Comparison of ENCODE assay signal across 8 cellular contexts in the genomic region with DNA sequence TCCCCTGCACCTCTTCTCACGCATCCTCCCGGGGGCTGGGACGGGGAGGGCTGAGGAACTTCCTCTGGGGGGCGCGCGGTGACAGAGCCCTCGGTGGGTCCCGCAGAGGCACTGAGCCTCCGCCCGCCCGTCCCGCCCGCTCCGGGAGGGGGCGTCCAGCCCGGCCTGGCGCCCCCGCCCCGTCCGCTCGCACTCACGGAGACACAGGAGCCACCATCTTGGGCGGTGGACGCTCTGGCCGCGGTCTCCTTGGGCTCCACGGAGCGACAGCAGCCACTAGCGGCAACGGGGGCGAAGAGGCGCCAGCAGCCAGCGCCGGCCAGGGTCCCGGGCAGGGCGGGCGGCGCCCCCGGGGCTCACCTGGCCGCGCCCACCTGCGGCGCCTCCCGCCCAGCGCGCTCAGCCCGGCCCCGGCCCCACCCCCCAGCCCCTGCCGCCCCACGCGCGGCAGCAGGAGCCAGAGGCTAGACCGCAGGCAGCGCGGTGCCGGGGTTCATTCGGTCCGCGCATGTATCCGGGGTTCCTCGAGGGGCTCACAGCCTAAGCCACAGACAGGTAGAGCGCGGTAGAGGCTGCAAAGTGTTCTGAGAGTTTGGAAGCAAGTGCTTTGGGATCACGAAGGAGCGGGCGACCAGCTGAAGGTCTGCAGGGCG. TPM values are rescaled to one million over a fixed set of nuclear protein-coding genes. Genes with fewer than 3 reads are reported as not detected.
DNase-seq lines count a peak whose midpoint lies in the region; ATAC-seq and TF ChIP-seq lines count a peak whose summit lies in the region.

A gene (minus strand): TSS at position 242 of the 653 bp plus-strand sequence. CDS start 7,225 bp downstream, outside the sequence.

- H3K36me3 ChIP-seq in lower lobe of right lung: no peaks in the 10 kb centered on the region

- intact Hi-C loops in lower lobe of right lung (cut with DNase I): no loop called here

- peak within 1 kb of the TSS; percentile 36 for H3K27ac ChIP-seq in lower lobe of right lung

- peak; percentile 83 to 91 for ATAC-seq in lower lobe of right lung
- no peak for ATAC-seq in GM21737 (IDR thresholded peaks at IDR 0.05; ENCODE audit: unreplicated experiment)

- peak; percentile 35 for TF ChIP-seq CTCF in lower lobe of right lung (IDR thresholded peaks at IDR 0.05)

- peaks cover 16% of the 10 kb centered on the region for H3K4me1 ChIP-seq in lower lobe of right lung

- peak; percentile 66 for DNase-seq in NCI-H1436 (lab: John Stamatoyannopoulos, UW)
- DNase-seq in NCI-H1436 treated with DMSO at 0.1 percent for 48 hours (lab: John Stamatoyannopoulos, UW): no peak
- DNase-seq in NCI-H1092 (lab: John Stamatoyannopoulos, UW): peak; percentile 37
- peak; percentile 26 for DNase-seq in activated CD4-positive, alpha-beta T cell treated with anti-CD3 and anti-CD28 coated beads for 1 hour
- peak; percentile 59 for DNase-seq in dermis blood vessel endothelial cell
- DNase-seq in lower lobe of right lung: peak; percentile 71
- peak; percentile 12 to 14 for DNase-seq in stimulated activated CD8-positive, alpha-beta memory T cell treated with anti-CD3 and anti-CD28 coated beads, Interleukin-15, amount 100 ng/mL, for 48 hours (ENCODE audit: low read depth in 2 of 2)

- H3K9me3 ChIP-seq in lower lobe of right lung: no peaks in the 10 kb centered on the region

- H3K27me3 ChIP-seq in lower lobe of right lung (ENCODE audit: low read depth): peaks cover 5% of the 10 kb centered on the region

- peak within 1 kb of the TSS; percentile 73 for H3K4me3 ChIP-seq in lower lobe of right lung

RNA-seq across cellular contexts. Expression of the gene that starts here (rescaled TPM):
- total RNA-seq in dermis blood vessel endothelial cell (0.17 and 0.33 TPM in 2 replicates), lower lobe of right lung (0.89 TPM)

Comparison
In these comparisons a context has a peak if more than half of its experiments do, and no peak if none do; other contexts are left out.
1. Peak in DNase-seq in dermis blood vessel endothelial cell; RNA of the gene not detected or under 1 TPM.
2. Peak in DNase-seq, ATAC-seq, H3K4me3 ChIP-seq and H3K27ac ChIP-seq in lower lobe of right lung; RNA of the gene not detected or under 1 TPM.